ENCODE assay signal across 1 cellular context in the genomic region with DNA sequence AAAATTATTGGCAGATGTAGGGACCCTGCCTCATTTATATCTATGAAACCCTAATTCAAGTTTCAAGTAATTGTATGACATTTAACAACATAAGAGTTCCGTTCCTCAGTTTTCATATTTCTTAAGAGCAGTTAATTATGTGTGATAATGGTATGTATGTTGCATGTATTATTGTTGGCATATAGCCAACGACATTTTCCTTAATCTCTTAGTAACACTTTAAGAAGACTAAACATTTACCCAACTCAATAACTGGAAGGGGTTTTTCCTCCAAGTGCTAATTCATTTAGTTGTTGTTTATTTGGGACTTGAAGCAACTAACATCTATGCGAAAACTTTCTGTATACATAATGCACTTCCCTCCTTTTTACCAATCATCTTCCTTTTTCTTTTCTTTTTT.
TF ChIP-seq lines count a peak whose summit lies in the region.

No MANE protein-coding gene starts in this region.

TF ChIP-seq in HEK293, 187 proteins besides CTCF, POLR2A, EP300 and RAD21 (continued from another document):
- no peak for TF ChIP-seq ZNF398 (tag by site-specific recombination; IDR thresholded peaks at IDR 0.05)
